ENCODE assay signal across 8 cellular contexts in genomic region chr17:74776044-74776962, GRCh38. TPM values are rescaled to one million over a fixed set of nuclear protein-coding genes. Genes with fewer than 3 reads are reported as not detected.
DNase-seq lines count a peak whose midpoint lies in the region; ATAC-seq and TF ChIP-seq lines count a peak whose summit lies in the region.

Gene NAT9, minus strand, starts transcription at chr17:74776345. Its CDS starts 647 bp downstream, at chr17:74775698.

- H3K4me1 ChIP-seq in prostate gland (replicated peaks): peaks cover 9% of the 10 kb centered on the region

- peak within 1 kb of the TSS; percentile 69 to 71 for H3K4me3 ChIP-seq in prostate gland

- TF ChIP-seq CTCF in GM13976 (IDR thresholded peaks at IDR 0.05; ENCODE audit: borderline replicate concordance, control extremely low read depth, extremely low read depth, insufficient read depth, missing control alignments) (no peak), prostate gland (IDR thresholded peaks at IDR 0.05) (peak in 2 of 4 experiments; percentile 25 to 53)

- peak; percentile 69 for TF ChIP-seq POLR2A in prostate gland (IDR thresholded peaks at IDR 0.05)

- H3K36me3 ChIP-seq in prostate gland: peaks cover 0 to 20% of the 10 kb centered on the region in 2 donors

- H3K27ac Mint-ChIP-seq in T-helper 1 cell treated with Interleukin-12 subunit alpha and Interleukin-12 subunit beta and Interleukin-4 antibody, amounts not matched to agents 30 μg/mL and 1 μg/mL, for 36 hours: peak within 1 kb of the TSS; percentile 93

- no peaks in the 10 kb centered on the region for H3K27me3 Mint-ChIP-seq in T-helper 1 cell treated with Interleukin-12 subunit alpha and Interleukin-12 subunit beta and Interleukin-4 antibody, amounts not matched to agents 30 μg/mL and 1 μg/mL, for 36 hours (ENCODE audit: low read depth)

- peak within 1 kb of the TSS; percentile 99 for H3K4me3 Mint-ChIP-seq in T-helper 1 cell treated with Interleukin-12 subunit alpha and Interleukin-12 subunit beta and Interleukin-4 antibody, amounts not matched to agents 30 μg/mL and 1 μg/mL, for 36 hours

- in situ Hi-C loops in GM13976 (cut with MboI; ENCODE audit: low sequenced_read_pairs, unreplicated experiment): no loop called here

- H3K9me3 Mint-ChIP-seq in T-helper 1 cell treated with Interleukin-12 subunit alpha and Interleukin-12 subunit beta and Interleukin-4 antibody, amounts not matched to agents 30 μg/mL and 1 μg/mL, for 36 hours: no peaks in the 10 kb centered on the region

- no peaks in the 10 kb centered on the region for H3K9me3 ChIP-seq in prostate gland

- H3K27ac ChIP-seq in prostate gland: peak within 1 kb of the TSS; percentile 21 to 49

- intact Hi-C loops in left ventricle myocardium superior (cut with micrococcal nuclease) (no loop called here), prostate gland (cut with DNase I) (no loop called here)

- peaks cover 23% of the 10 kb centered on the region for H3K36me3 Mint-ChIP-seq in T-helper 1 cell treated with Interleukin-12 subunit alpha and Interleukin-12 subunit beta and Interleukin-4 antibody, amounts not matched to agents 30 μg/mL and 1 μg/mL, for 36 hours (ENCODE audit: low read depth)

- H3K4me1 Mint-ChIP-seq in T-helper 1 cell treated with Interleukin-12 subunit alpha and Interleukin-12 subunit beta and Interleukin-4 antibody, amounts not matched to agents 30 μg/mL and 1 μg/mL, for 36 hours (ENCODE audit: low read depth): peaks cover 60% of the 10 kb centered on the region

- under 1% methylated on average over 64 of the region's 64 CpGs for WGBS in prostate gland

- peak; percentile 70 for ATAC-seq in HG02884 (IDR thresholded peaks at IDR 0.05; ENCODE audit: unreplicated experiment)
- peak; percentile 98 for ATAC-seq in left ventricle myocardium superior

- DNase-seq in GM13976 (ENCODE audit: low spot score) (peak; percentile 100), NCI-H1694 treated with DMSO at 0.1 percent for 48 hours (lab: John Stamatoyannopoulos, UW) (peak; percentile 87), amniotic stem cell (lab: John Stamatoyannopoulos, UW) (peak; percentile 94), left ventricle myocardium superior (peak; percentile 99), prostate gland (ENCODE audit: low spot score) (peak; percentile 92), ureter (ENCODE audit: low spot score) (peak; percentile 98)

- no peaks in the 10 kb centered on the region for H3K27me3 ChIP-seq in prostate gland (replicated peaks; ENCODE audit: insufficient read depth)

RNA-seq across cellular contexts. Expression of gene NAT9, which starts in this region (rescaled TPM):
- total RNA-seq in left ventricle myocardium superior (21.1 TPM), prostate gland (10 to 100 TPM; 29.6 to 49.3 TPM), ureter (65.1 TPM)

Comparison
In these comparisons a context has a peak if more than half of its experiments do, and no peak if none do; other contexts are left out.
1. Peak in every context shown above with its lines: DNase-seq, ATAC-seq, H3K4me3 ChIP-seq and H3K27ac ChIP-seq.